Comparison of ENCODE assay signal across 22 cellular contexts in the genomic region with DNA sequence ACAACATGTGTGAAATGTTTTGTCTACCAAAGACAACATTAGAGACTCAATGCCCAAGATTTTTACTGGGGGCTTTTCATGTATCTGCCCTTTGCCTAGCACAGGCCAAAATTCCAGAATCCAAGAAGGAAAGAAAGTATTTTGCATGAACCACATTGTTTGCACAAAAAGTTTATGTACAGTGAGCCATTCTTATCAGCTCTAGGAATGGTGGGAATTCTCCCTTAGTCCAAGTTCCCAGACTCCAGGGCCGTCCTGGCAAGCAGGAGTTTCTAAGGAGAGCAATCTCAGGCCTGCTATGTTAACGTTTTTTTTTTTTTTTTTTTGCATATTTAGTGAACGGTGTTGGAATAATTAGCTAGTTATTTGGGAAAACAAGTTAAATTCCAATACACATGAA. TPM values are rescaled to one million over a fixed set of nuclear protein-coding genes. Genes with fewer than 3 reads are reported as not detected.
DNase-seq lines count a peak whose midpoint lies in the region; ATAC-seq, FAIRE-seq and TF ChIP-seq lines count a peak whose summit lies in the region.
"Had no signal": no experiment of that assay in that cellular context is flagged by ENCODE, and none has a peak within 500 bp of the region (broad histone marks: within the 10 kb centered on the region; RNA-seq: fewer than 3 reads in every experiment).

No MANE protein-coding gene starts in this region.

- H3K4me3 ChIP-seq in astrocyte (ENCODE audit: insufficient read depth, low read depth, low read length): no peak overlapping the region
- no peak overlapping the region for H3K4me3 ChIP-seq in fibroblast of villous mesenchyme (ENCODE audit: low read depth, low read length)
- no peak overlapping the region for H3K4me3 ChIP-seq in adrenal gland
- H3K4me3 ChIP-seq: GM12878, HAP-1 had no signal

- intact Hi-C loops in left ventricle myocardium superior (cut with micrococcal nuclease): no loop called here
- intact Hi-C loops in Right ventricle myocardium inferior (cut with DNase I): no loop called here
- intact Hi-C loops in adrenal gland (cut with DNase I): no loop called here

- H3K27ac ChIP-seq in astrocyte (ENCODE audit: low read depth, low read length) (peak overlapping the region; percentile 52), adrenal gland (no peak overlapping the region)

- peaks cover 3% of the 10 kb centered on the region for H3K9me3 Mint-ChIP-seq in astrocyte (ENCODE audit: unreplicated experiment)
- peaks cover 8% of the 10 kb centered on the region in 2 donors for H3K9me3 Mint-ChIP-seq in stimulated activated naive B cell treated with anti-CD40 and anti-IgM and Interleukin-4, amounts not matched to agents 10 μg/mL and 1 μg/mL and 100 μg/mL, for 72 hours
- H3K9me3 Mint-ChIP-seq: CD4-positive, alpha-beta T cell had no signal

- no peaks in the 10 kb centered on the region for H3K27me3 Mint-ChIP-seq in astrocyte (ENCODE audit: low read depth, unreplicated experiment)
- H3K27me3 Mint-ChIP-seq in stimulated activated naive B cell treated with anti-CD40 and anti-IgM and Interleukin-4, amounts not matched to agents 10 μg/mL and 1 μg/mL and 100 μg/mL, for 72 hours: no peaks in the 10 kb centered on the region
- H3K27me3 Mint-ChIP-seq: CD4-positive, alpha-beta T cell had no signal

- H4K20me1 ChIP-seq in astrocyte (ENCODE audit: insufficient read depth, low read length): no peaks in the 10 kb centered on the region

- H3K79me2 ChIP-seq in astrocyte (ENCODE audit: insufficient read depth, low read length): no peaks in the 10 kb centered on the region

- peak; percentile 5 for FAIRE-seq in astrocyte (lab: Jason Lieb, UNC)
- FAIRE-seq: A204.1, GM12878, GM19239, HTR-8/SVneo, RCC 7860 had no signal

- no peak for TF ChIP-seq POLR2A in adrenal gland (IDR thresholded peaks at IDR 0.05)

- H3K9ac ChIP-seq in astrocyte (ENCODE audit: low read length): peak overlapping the region; percentile 50

- peaks cover 2% of the 10 kb centered on the region for H3K4me1 ChIP-seq in astrocyte (ENCODE audit: insufficient read depth, low read length)
- no peaks in the 10 kb centered on the region for H3K4me1 ChIP-seq in adrenal gland (replicated peaks in 1 of 2)
- H3K4me1 ChIP-seq: BE2C, HAP-1 had no signal

- TF ChIP-seq CTCF in astrocyte (IDR thresholded peaks at IDR 0.05; ENCODE audit: insufficient read depth, low read depth, low read length): no peak
- TF ChIP-seq CTCF in fibroblast of villous mesenchyme (IDR thresholded peaks at IDR 0.05; ENCODE audit: insufficient read depth, low read depth, low read length): no peak
- TF ChIP-seq CTCF in adrenal gland (IDR thresholded peaks at IDR 0.05): no peak

- H3K9me3 ChIP-seq in astrocyte (ENCODE audit: insufficient read depth, low read depth, low read length) (no peaks in the 10 kb centered on the region), adrenal gland (replicated peaks in 1 of 3) (no peaks in the 10 kb centered on the region)
- H3K9me3 ChIP-seq: BE2C, HAP-1 had no signal

- no peaks in the 10 kb centered on the region for H3K36me3 ChIP-seq in astrocyte (ENCODE audit: insufficient read depth, low read length)
- H3K36me3 ChIP-seq in adrenal gland (replicated peaks in 1 of 2): no peaks in the 10 kb centered on the region
- H3K36me3 ChIP-seq: BE2C, HAP-1 had no signal

- peak overlapping the region; percentile 75 for H3K27ac Mint-ChIP-seq in astrocyte (ENCODE audit: unreplicated experiment)
- no peak overlapping the region for H3K27ac Mint-ChIP-seq in stimulated activated naive B cell treated with anti-CD40 and anti-IgM and Interleukin-4, amounts not matched to agents 10 μg/mL and 1 μg/mL and 100 μg/mL, for 72 hours
- H3K27ac Mint-ChIP-seq: CD4-positive, alpha-beta T cell had no signal

- no peaks in the 10 kb centered on the region for H3K4me1 Mint-ChIP-seq in astrocyte (ENCODE audit: low read depth, unreplicated experiment)
- peaks cover 0 to 3% of the 10 kb centered on the region in 2 donors for H3K4me1 Mint-ChIP-seq in stimulated activated naive B cell treated with anti-CD40 and anti-IgM and Interleukin-4, amounts not matched to agents 10 μg/mL and 1 μg/mL and 100 μg/mL, for 72 hours

- ATAC-seq in left ventricle myocardium superior (peak; percentile 40), Right ventricle myocardium inferior (no peak)
- ATAC-seq in stimulated activated naive B cell treated with anti-CD40 and anti-IgM and Interleukin-4, amounts not matched to agents 10 μg/mL and 1 μg/mL and 100 μg/mL, for 72 hours (replicated peaks): no peak
- ATAC-seq: GM12878 had no signal

- H3K4me3 Mint-ChIP-seq in astrocyte (ENCODE audit: unreplicated experiment): no peak overlapping the region
- H3K4me3 Mint-ChIP-seq in stimulated activated naive B cell treated with anti-CD40 and anti-IgM and Interleukin-4, amounts not matched to agents 10 μg/mL and 1 μg/mL and 100 μg/mL, for 72 hours: no peak overlapping the region
- H3K4me3 Mint-ChIP-seq: CD4-positive, alpha-beta T cell had no signal

- H3K36me3 Mint-ChIP-seq in astrocyte (ENCODE audit: low read depth, unreplicated experiment): no peaks in the 10 kb centered on the region
- peaks cover 14 to 17% of the 10 kb centered on the region in 2 donors for H3K36me3 Mint-ChIP-seq in stimulated activated naive B cell treated with anti-CD40 and anti-IgM and Interleukin-4, amounts not matched to agents 10 μg/mL and 1 μg/mL and 100 μg/mL, for 72 hours

- 39 to 55% (median 50%) methylated on average over 3 of the region's 3 CpGs for WGBS in adrenal gland, 4 donors

- H3K4me2 ChIP-seq in astrocyte (ENCODE audit: low read length): peak overlapping the region; percentile 19

- H3K27me3 ChIP-seq in astrocyte (ENCODE audit: insufficient read depth, low read length) (no peaks in the 10 kb centered on the region), adrenal gland (no peaks in the 10 kb centered on the region)
- H3K27me3 ChIP-seq: BE2C had no signal

- DNase-seq in left ventricle myocardium superior: no peak
- DNase-seq in Right ventricle myocardium inferior (ENCODE audit: missing footprints): no peak
- peak; percentile 73 for DNase-seq in astrocyte (ENCODE audit: low read depth)
- peak; percentile 60 for DNase-seq in fibroblast of villous mesenchyme (ENCODE audit: low read depth)
- DNase-seq in superior temporal gyrus (ENCODE audit: extremely low spot score): no peak
- DNase-seq in stimulated activated naive B cell treated with anti-CD40 and anti-IgM and Interleukin-4, amounts not matched to agents 10 μg/mL and 1 μg/mL and 100 μg/mL, for 72 hours: no peak
- DNase-seq in adrenal gland: no peak
- DNase-seq: BE2C; CD4-positive, alpha-beta T cell; EL; MM.1S; NCI-H1092; NCI-H1436 treated with DMSO at 0.1 percent for 48 hours; NCI-H2029; NCI-H2171; SHP77 had no signal

- H2AFZ ChIP-seq in astrocyte (ENCODE audit: low read depth, low read length): no peak overlapping the region

RNA-seq across cellular contexts. Expression of a gene that starts 21.6 kb away (rescaled TPM):
- total RNA-seq in left ventricle myocardium superior: 4.6 TPM
- total RNA-seq in Right ventricle myocardium inferior: 4.1 TPM
- total RNA-seq in astrocyte: 2.3 and 2.7 TPM in 2 replicates
- 2.6 and 2.9 TPM in 2 replicates for total RNA-seq in fibroblast of villous mesenchyme
- 10 to 100 TPM in 7 of 8 donors, 1 to 10 TPM in 1; 3.7 to 25.3 (median 14.8) TPM for total RNA-seq in adrenal gland
- 10 to 100 TPM; 15.0 to 30.2 (median 27.3) TPM for polyA plus RNA-seq in adrenal gland

RNA-seq across cellular contexts. Expression of a gene that starts 39.4 kb away (rescaled TPM):
- total RNA-seq in left ventricle myocardium superior (13.3 TPM), Right ventricle myocardium inferior (10.3 TPM), astrocyte (9.1 and 10.1 TPM in 2 replicates), fibroblast of villous mesenchyme (13.5 and 15.5 TPM in 2 replicates), adrenal gland (10 to 100 TPM in 7 of 8 donors, 1 to 10 TPM in 1; 9.2 to 34.8 (median 20.7) TPM)
- 10 to 100 TPM in 2 of 3 donors, 1 to 10 TPM in 1; 6.9 to 35.8 (median 10.9) TPM for polyA plus RNA-seq in adrenal gland

RNA-seq across cellular contexts. Expression of a gene that starts 47.7 kb away (rescaled TPM):
- 6.3 TPM for total RNA-seq in left ventricle myocardium superior
- 7.0 TPM for total RNA-seq in Right ventricle myocardium inferior
- 4.9 and 8.0 TPM in 2 replicates for total RNA-seq in astrocyte
- 4.8 and 6.9 TPM in 2 replicates for total RNA-seq in fibroblast of villous mesenchyme
- total RNA-seq in adrenal gland: 10 to 100 TPM in 1 of 8 donors, 1 to 10 TPM in 7; 3.6 to 10.8 (median 6.8) TPM
- polyA plus RNA-seq in adrenal gland: 1 to 10 TPM in 2 of 3 donors, under 1 TPM in 1; 0.77 to 6.9 (median 1.4) TPM

Comparison
In these comparisons a context has a peak if more than half of its experiments do, and no peak if none do; other contexts are left out.
1. DNase-seq: peak in astrocyte (single experiment) and fibroblast of villous mesenchyme (single experiment); none in left ventricle myocardium superior (single experiment), Right ventricle myocardium inferior (single experiment), superior temporal gyrus (single experiment), stimulated activated naive B cell treated with anti-CD40 and anti-IgM and Interleukin-4, amounts not matched to agents 10 μg/mL and 1 μg/mL and 100 μg/mL, for 72 hours (single experiment) and adrenal gland (0 of 7).